18 cellular contexts compared by ENCODE assay signal in the genomic region with DNA sequence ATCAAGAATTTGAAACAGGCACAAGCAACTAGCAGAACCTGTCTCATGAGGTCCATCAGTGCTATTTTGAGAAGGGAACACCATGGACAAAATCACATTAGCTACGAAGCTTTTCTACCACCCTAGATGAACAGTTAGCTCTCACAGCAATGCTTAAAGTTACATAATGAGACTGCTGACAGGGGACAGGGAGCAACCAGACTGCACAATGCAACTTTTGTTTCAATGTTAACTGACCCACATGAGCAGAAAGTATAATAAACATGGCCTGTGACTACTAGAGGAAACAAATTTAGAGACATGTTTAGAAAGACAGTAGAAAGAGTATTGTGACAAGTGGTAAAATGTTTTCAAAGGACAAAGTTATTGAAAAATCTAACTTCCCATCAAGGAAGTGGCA.
A peak's percentile ranks its signal among the peaks of the same experiment; 100 is the strongest.
DNase-seq lines count a peak whose midpoint lies in the region; ATAC-seq and TF ChIP-seq lines count a peak whose summit lies in the region.
"Had no signal": no experiment of that assay in that cellular context is flagged by ENCODE, and none has a peak within 500 bp of the region (broad histone marks: within the 10 kb centered on the region; RNA-seq: fewer than 3 reads in every experiment).

No MANE protein-coding gene starts in this region.

- H3K4me2 ChIP-seq in DND-41 (ENCODE audit: insufficient read depth, low read length) = no peak overlapping the region
- H3K4me2 ChIP-seq: A549, KMS-11 had no signal

- no peaks in the 10 kb centered on the region for H4K20me1 ChIP-seq in DND-41 (ENCODE audit: insufficient read depth, low read length)

- no peaks in the 10 kb centered on the region for H3K27me3 ChIP-seq in DND-41 (ENCODE audit: insufficient read depth, low read length, poor library complexity)
- H3K27me3 ChIP-seq in layer of hippocampus (ENCODE audit: control insufficient read depth, insufficient read depth, low read length) = no peaks in the 10 kb centered on the region

- no peak overlapping the region for H2AFZ ChIP-seq in DND-41 (ENCODE audit: low read depth, low read length)
- H2AFZ ChIP-seq: GM23248 had no signal

- H3K27ac ChIP-seq in DND-41 (ENCODE audit: low read length) (peak overlapping the region; percentile 65), angular gyrus (ENCODE audit: low read depth, low read length) (peak overlapping the region; percentile 70), layer of hippocampus (ENCODE audit: low read depth, low read length) (peak overlapping the region; percentile 80)
- H3K27ac ChIP-seq: A549, GM23248, KMS-11 had no signal

- 0 out of 2 replicates have a peak, but pooled peaks cover 6% of the 10 kb centered on the region for H3K36me3 ChIP-seq in DND-41 (ENCODE audit: insufficient read depth, low read length)

- H3K9me3 ChIP-seq in DND-41 (ENCODE audit: insufficient read depth, low read length, severe bottlenecking) = no peaks in the 10 kb centered on the region
- H3K9me3 ChIP-seq: A549, Caco-2 had no signal

- H3K9ac ChIP-seq in DND-41 (ENCODE audit: low read depth, low read length) = no peak overlapping the region
- H3K9ac ChIP-seq: GM23248, KMS-11 had no signal

- TF ChIP-seq CTCF in DND-41 (IDR thresholded peaks at IDR 0.05; ENCODE audit: borderline replicate concordance, extremely low read depth, low read length, poor library complexity, severe bottlenecking) = no peak

- ATAC-seq in DND-41 (ENCODE audit: insufficient read depth, low read depth) (no peak), GM18868 (IDR thresholded peaks at IDR 0.05; ENCODE audit: unreplicated experiment) (no peak), SK-N-SH treated with all-trans-retinoic acid at 6 μM for 48 hours (no peak)
- ATAC-seq: A549, Panc1 had no signal

- H3K4me1 ChIP-seq in DND-41 (ENCODE audit: insufficient read depth, low read length) = peaks cover 53% of the 10 kb centered on the region
- H3K4me1 ChIP-seq: A549 had no signal

- H3K79me2 ChIP-seq in DND-41 (ENCODE audit: insufficient read depth, low read length) = 0 out of 2 replicates have a peak, but pooled peaks cover 4% of the 10 kb centered on the region

- DNase-seq in DND-41 = no peak
- peak; percentile 69 for DNase-seq in putamen (ENCODE audit: low spot score)
- DNase-seq in NCI-H2081 treated with DMSO at 0.1 percent for 48 hours (lab: John Stamatoyannopoulos, UW) = no peak
- DNase-seq: Caco-2, DMS53, GM23248, MM.1S, NCI-H1105, NCI-H1694 treated with DMSO at 0.1 percent for 48 hours, NCI-H774, SIG-M5 had no signal

- H3K4me3 ChIP-seq in DND-41 (ENCODE audit: low read depth in 1 of 2, low read length in 2 of 2) = no peak overlapping the region
- H3K4me3 ChIP-seq: A549, GM23248 had no signal

TF ChIP-seq in SK-N-SH treated with all-trans-retinoic acid at 6 μM for 48 hours, 23 proteins besides CTCF, POLR2A, EP300 and RAD21:
- TF ChIP-seq TCF4 (CRISPR knock-in tag; IDR thresholded peaks at IDR 0.05; ENCODE audit: borderline replicate concordance) (no peak), BACH2 (CRISPR knock-in tag; IDR thresholded peaks at IDR 0.05; ENCODE audit: borderline replicate concordance) (no peak), RARB (CRISPR knock-in tag; IDR thresholded peaks at IDR 0.05) (no peak), ZNF8 (CRISPR knock-in tag; IDR thresholded peaks at IDR 0.05) (no peak), PPARA (CRISPR knock-in tag; IDR thresholded peaks at IDR 0.05; ENCODE audit: borderline replicate concordance) (no peak), TOX (CRISPR knock-in tag; IDR thresholded peaks at IDR 0.05; ENCODE audit: borderline replicate concordance) (no peak), CSDC2 (CRISPR knock-in tag; IDR thresholded peaks at IDR 0.05) (no peak), SNAI2 (CRISPR knock-in tag; IDR thresholded peaks at IDR 0.05) (no peak), OSR1 (CRISPR knock-in tag; IDR thresholded peaks at IDR 0.05) (no peak), ESRRG (CRISPR knock-in tag; IDR thresholded peaks at IDR 0.05) (no peak), ISL1 (CRISPR knock-in tag; IDR thresholded peaks at IDR 0.05) (no peak), ZFP30 (CRISPR knock-in tag; IDR thresholded peaks at IDR 0.05) (no peak)
- TF ChIP-seq, protein P1, sequence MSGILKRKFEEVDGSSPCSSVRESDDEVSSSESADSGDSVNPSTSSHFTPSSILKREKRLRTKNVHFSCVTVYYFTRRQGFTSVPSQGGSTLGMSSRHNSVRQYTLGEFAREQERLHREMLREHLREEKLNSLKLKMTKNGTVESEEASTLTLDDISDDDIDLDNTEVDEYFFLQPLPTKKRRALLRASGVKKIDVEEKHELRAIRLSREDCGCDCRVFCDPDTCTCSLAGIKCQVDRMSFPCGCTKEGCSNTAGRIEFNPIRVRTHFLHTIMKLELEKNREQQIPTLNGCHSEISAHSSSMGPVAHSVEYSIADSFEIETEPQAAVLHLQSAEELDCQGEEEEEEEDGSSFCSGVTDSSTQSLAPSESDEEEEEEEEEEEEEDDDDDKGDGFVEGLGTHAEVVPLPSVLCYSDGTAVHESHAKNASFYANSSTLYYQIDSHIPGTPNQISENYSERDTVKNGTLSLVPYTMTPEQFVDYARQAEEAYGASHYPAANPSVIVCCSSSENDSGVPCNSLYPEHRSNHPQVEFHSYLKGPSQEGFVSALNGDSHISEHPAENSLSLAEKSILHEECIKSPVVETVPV (CRISPR knock-in tag; IDR thresholded peaks at IDR 0.05) = no peak
- TF ChIP-seq, protein P2, sequence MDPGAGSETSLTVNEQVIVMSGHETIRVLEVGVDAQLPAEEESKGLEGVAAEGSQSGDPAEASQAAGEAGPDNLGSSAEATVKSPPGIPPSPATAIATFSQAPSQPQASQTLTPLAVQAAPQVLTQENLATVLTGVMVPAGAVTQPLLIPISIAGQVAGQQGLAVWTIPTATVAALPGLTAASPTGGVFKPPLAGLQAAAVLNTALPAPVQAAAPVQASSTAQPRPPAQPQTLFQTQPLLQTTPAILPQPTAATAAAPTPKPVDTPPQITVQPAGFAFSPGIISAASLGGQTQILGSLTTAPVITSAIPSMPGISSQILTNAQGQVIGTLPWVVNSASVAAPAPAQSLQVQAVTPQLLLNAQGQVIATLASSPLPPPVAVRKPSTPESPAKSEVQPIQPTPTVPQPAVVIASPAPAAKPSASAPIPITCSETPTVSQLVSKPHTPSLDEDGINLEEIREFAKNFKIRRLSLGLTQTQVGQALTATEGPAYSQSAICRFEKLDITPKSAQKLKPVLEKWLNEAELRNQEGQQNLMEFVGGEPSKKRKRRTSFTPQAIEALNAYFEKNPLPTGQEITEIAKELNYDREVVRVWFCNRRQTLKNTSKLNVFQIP (CRISPR knock-in tag; IDR thresholded peaks at IDR 0.05; ENCODE audit: borderline replicate concordance, low read depth) = no peak
- TF ChIP-seq, protein P3, sequence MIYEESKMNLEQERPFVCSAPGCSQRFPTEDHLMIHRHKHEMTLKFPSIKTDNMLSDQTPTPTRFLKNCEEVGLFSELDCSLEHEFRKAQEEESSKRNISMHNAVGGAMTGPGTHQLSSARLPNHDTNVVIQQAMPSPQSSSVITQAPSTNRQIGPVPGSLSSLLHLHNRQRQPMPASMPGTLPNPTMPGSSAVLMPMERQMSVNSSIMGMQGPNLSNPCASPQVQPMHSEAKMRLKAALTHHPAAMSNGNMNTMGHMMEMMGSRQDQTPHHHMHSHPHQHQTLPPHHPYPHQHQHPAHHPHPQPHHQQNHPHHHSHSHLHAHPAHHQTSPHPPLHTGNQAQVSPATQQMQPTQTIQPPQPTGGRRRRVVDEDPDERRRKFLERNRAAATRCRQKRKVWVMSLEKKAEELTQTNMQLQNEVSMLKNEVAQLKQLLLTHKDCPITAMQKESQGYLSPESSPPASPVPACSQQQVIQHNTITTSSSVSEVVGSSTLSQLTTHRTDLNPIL (CRISPR knock-in tag; IDR thresholded peaks at IDR 0.05; ENCODE audit: low read depth) = no peak
